Comparison of ENCODE assay signal across 22 cellular contexts in the genomic region with DNA sequence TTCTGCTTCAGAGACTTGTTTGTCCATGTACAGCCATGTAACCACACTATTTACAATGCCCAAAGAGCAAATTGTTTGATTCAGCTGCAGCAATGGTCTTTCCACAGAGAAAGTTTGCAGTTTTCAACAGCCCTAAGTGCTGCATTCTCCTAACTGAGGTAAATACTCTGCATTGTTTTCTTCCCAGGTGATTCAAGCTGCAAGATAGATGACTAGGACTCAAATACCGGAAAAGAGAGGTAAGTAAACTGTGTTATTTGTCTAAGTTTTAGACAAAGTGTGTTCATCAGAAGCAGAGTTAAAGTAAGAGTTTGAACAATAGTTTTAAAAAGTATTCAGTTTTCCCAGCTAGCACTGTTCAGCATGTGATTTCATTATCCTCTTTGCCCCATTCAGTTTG.
A peak's percentile ranks its signal among the peaks of the same experiment; 100 is the strongest.
DNase-seq lines count a peak whose midpoint lies in the region; ATAC-seq and TF ChIP-seq lines count a peak whose summit lies in the region.
"Had no signal": no experiment of that assay in that cellular context is flagged by ENCODE, and none has a peak within 500 bp of the region (broad histone marks: within the 10 kb centered on the region; RNA-seq: fewer than 3 reads in every experiment).

No MANE protein-coding gene starts in this region.

- BruUV-seq in mammary epithelial cell (replicated peaks; lab: Mats Ljungman, UMichigan): no TSS peak

- no peak overlapping the region for H3K4me2 ChIP-seq in mammary epithelial cell (ENCODE audit: insufficient read depth, low read depth, low read length)
- H3K4me2 ChIP-seq: A549; BLaER1 treated with 17β-estradiol and CSF1 and Interleukin-3, amounts not matched to agents 10 nM and 100 nM had no signal

- no peak overlapping the region for H3K9ac ChIP-seq in mammary epithelial cell (ENCODE audit: insufficient read depth, low read length)
- H3K9ac ChIP-seq: BLaER1 treated with 17β-estradiol and CSF1 and Interleukin-3, amounts not matched to agents 10 nM and 100 nM; GM23248 had no signal

- DNase-seq in mammary epithelial cell: no peak
- no peak for DNase-seq in breast epithelium (ENCODE audit: low spot score in 2 of 2)
- no peak for DNase-seq in epithelial cell of prostate (ENCODE audit: low read depth, low spot score)
- no peak for DNase-seq in progenitor cell of endocrine pancreas (ENCODE audit: low spot score, unreplicated experiment)
- no peak for DNase-seq in thyroid gland
- DNase-seq in GOT3 (lab: John Stamatoyannopoulos, UW): no peak
- DNase-seq: 8988T; ACHN; AML-193; BE2C; CD4-positive, alpha-beta T cell; CD8-positive, alpha-beta memory T cell; DMS 273 treated with DMSO at 0.1 percent for 48 hours; DND-41; GM23248; H9 had no signal

- peaks cover 22% of the 10 kb centered on the region for H3K4me1 Mint-ChIP-seq in progenitor cell of endocrine pancreas (ENCODE audit: low read depth)
- H3K4me1 Mint-ChIP-seq: CD14-positive monocyte; CD8-positive, alpha-beta memory T cell; H9 had no signal

- CTCF ChIA-PET in mammary epithelial cell (lab: Charles Lee; ENCODE audit: low non-redundant PET): no interaction called here

- ATAC-seq in HG02970 (IDR thresholded peaks at IDR 0.05; ENCODE audit: low FRiP score, unreplicated experiment) (no peak), HG03039 (IDR thresholded peaks at IDR 0.05; ENCODE audit: unreplicated experiment) (no peak)
- ATAC-seq: A549, HCT116 had no signal

- whole genome bisulfite sequencing in mammary epithelial cell (ENCODE audit: low coverage, missing lambda C conversion rate): 90% methylated on average over 1 of the region's 1 CpG
- WGBS in thyroid gland, 2 donors: 30 to 49% methylated on average over 1 of the region's 1 CpG

- no peak for TF ChIP-seq CTCF in mammary epithelial cell (conservative IDR thresholded peaks at IDR 0.05 in 1 of 2, IDR thresholded peaks at IDR 0.05 in 1 of 2; ENCODE audit: extremely low read depth in 1 of 2, insufficient read depth in 1 of 2, low read depth in 1 of 2, low read length in 2 of 2)
- no peak for TF ChIP-seq CTCF in breast epithelium (IDR thresholded peaks at IDR 0.05)
- TF ChIP-seq CTCF in progenitor cell of endocrine pancreas (IDR thresholded peaks at IDR 0.05; ENCODE audit: unreplicated experiment): no peak
- no peak for TF ChIP-seq CTCF in thyroid gland (IDR thresholded peaks at IDR 0.05)

- H3K27ac ChIP-seq in mammary epithelial cell (ENCODE audit: insufficient read depth, low read depth, low read length) (no peak overlapping the region), breast epithelium (no peak overlapping the region), epithelial cell of prostate (peak overlapping the region; percentile 46), thyroid gland (peak overlapping the region in 2 of 3 donors; percentile 13 to 24)
- H3K27ac ChIP-seq: A549; BLaER1 treated with 17β-estradiol and CSF1 and Interleukin-3, amounts not matched to agents 10 nM and 100 nM; GM23248 had no signal

- H3K36me3 Mint-ChIP-seq in progenitor cell of endocrine pancreas (ENCODE audit: insufficient read depth): peaks cover 1% of the 10 kb centered on the region
- H3K36me3 Mint-ChIP-seq: CD14-positive monocyte; CD8-positive, alpha-beta memory T cell had no signal

- intact Hi-C loops in mammary epithelial cell (cut with micrococcal nuclease) (no loop called here), breast epithelium (cut with DNase I; ENCODE audit: low total_unique reads) (no loop called here), thyroid gland (cut with DNase I) (no loop called here)

- H3K9me3 ChIP-seq in mammary epithelial cell (replicated peaks; ENCODE audit: insufficient read depth, low read length) (no peaks in the 10 kb centered on the region), breast epithelium (no peaks in the 10 kb centered on the region), thyroid gland (no peaks in the 10 kb centered on the region)
- H3K9me3 ChIP-seq: A549; BE2C; BLaER1 treated with 17β-estradiol and CSF1 and Interleukin-3, amounts not matched to agents 10 nM and 100 nM had no signal

- no peaks in the 10 kb centered on the region for H4K20me1 ChIP-seq in mammary epithelial cell (ENCODE audit: insufficient read depth, low read length)
- H4K20me1 ChIP-seq: BLaER1 treated with 17β-estradiol and CSF1 and Interleukin-3, amounts not matched to agents 10 nM and 100 nM had no signal

- H3K27me3 Mint-ChIP-seq in progenitor cell of endocrine pancreas: no peaks in the 10 kb centered on the region
- H3K27me3 Mint-ChIP-seq: CD4-positive, alpha-beta T cell; CD8-positive, alpha-beta memory T cell had no signal

- in situ Hi-C loops in mammary epithelial cell (cut with MboI; ENCODE audit: low sequenced_read_pairs in 2 of 2): no loop called here

- H3K27me3 ChIP-seq in mammary epithelial cell (ENCODE audit: insufficient read depth, low read length) (no peaks in the 10 kb centered on the region), breast epithelium (no peaks in the 10 kb centered on the region), thyroid gland (no peaks in the 10 kb centered on the region)
- H3K27me3 ChIP-seq: BE2C; BLaER1 treated with 17β-estradiol and CSF1 and Interleukin-3, amounts not matched to agents 10 nM and 100 nM had no signal

- dilution Hi-C loops in mammary epithelial cell (cut with HindIII; ENCODE audit: low sequenced_read_pairs): no loop called here

- H3K4me1 ChIP-seq in mammary epithelial cell (ENCODE audit: insufficient read depth, low read length) (peaks cover 8% of the 10 kb centered on the region), breast epithelium (no peaks in the 10 kb centered on the region), thyroid gland (peaks cover 0 to 11% of the 10 kb centered on the region in 2 donors)
- H3K4me1 ChIP-seq: A549; BE2C; BLaER1 treated with 17β-estradiol and CSF1 and Interleukin-3, amounts not matched to agents 10 nM and 100 nM had no signal

- H2AFZ ChIP-seq in mammary epithelial cell (ENCODE audit: low read depth, low read length): peak overlapping the region; percentile 16
- H2AFZ ChIP-seq: GM23248 had no signal

- no peak overlapping the region for H3K4me3 Mint-ChIP-seq in progenitor cell of endocrine pancreas (ENCODE audit: low read depth)
- H3K4me3 Mint-ChIP-seq: CD14-positive monocyte; CD4-positive, alpha-beta T cell; CD8-positive, alpha-beta memory T cell; H9 had no signal

- H3K9me3 Mint-ChIP-seq in progenitor cell of endocrine pancreas (ENCODE audit: low read depth): peaks cover 18% of the 10 kb centered on the region

- H3K4me3 ChIP-seq in mammary epithelial cell (replicated peaks in 1 of 3; ENCODE audit: insufficient read depth in 1 of 3, low read depth in 2 of 3, low read length in 3 of 3): no peak overlapping the region
- H3K4me3 ChIP-seq in breast epithelium: no peak overlapping the region
- H3K4me3 ChIP-seq in thyroid gland (replicated peaks in 1 of 3): no peak overlapping the region
- H3K4me3 ChIP-seq: A549; BLaER1 treated with 17β-estradiol and CSF1 and Interleukin-3, amounts not matched to agents 10 nM and 100 nM; GM23248 had no signal

- TF ChIP-seq POLR2A in breast epithelium (IDR thresholded peaks at IDR 0.05): no peak
- no peak for TF ChIP-seq POLR2A in thyroid gland (IDR thresholded peaks at IDR 0.05)

- H3K36me3 ChIP-seq in mammary epithelial cell (ENCODE audit: insufficient read depth, low read length) (no peaks in the 10 kb centered on the region), breast epithelium (no peaks in the 10 kb centered on the region), thyroid gland (no peaks in the 10 kb centered on the region)
- H3K36me3 ChIP-seq: BE2C; BLaER1 treated with 17β-estradiol and CSF1 and Interleukin-3, amounts not matched to agents 10 nM and 100 nM had no signal

- peak overlapping the region; percentile 2 for H3K27ac Mint-ChIP-seq in progenitor cell of endocrine pancreas
- H3K27ac Mint-ChIP-seq: CD14-positive monocyte; CD4-positive, alpha-beta T cell; CD8-positive, alpha-beta memory T cell; H9 had no signal

- H3K79me2 ChIP-seq in mammary epithelial cell (ENCODE audit: insufficient read depth, low read length): no peaks in the 10 kb centered on the region

Comparison
In these comparisons a context has a peak if more than half of its experiments do, and no peak if none do; other contexts are left out.
1. H3K27ac ChIP-seq: peak in epithelial cell of prostate (single experiment) and thyroid gland (2 of 3); none in mammary epithelial cell (single experiment) and breast epithelium (0 of 2).